ENCODE assay signal across 32 cellular contexts in genomic region chr1:22338071-22338765, GRCh38.
"Had no signal": no experiment of that assay in that cellular context is flagged by ENCODE, and none has a peak within 500 bp of the region (broad histone marks: within the 10 kb centered on the region; RNA-seq: fewer than 3 reads in every experiment).

No MANE protein-coding gene starts in this region.

- H3K36me3 ChIP-seq: adrenal gland, colonic mucosa, WERI-Rb-1 had no signal

- H3K4me3 ChIP-seq: adrenal gland, body of pancreas, colonic mucosa had no signal

- ATAC-seq: activated CD4-positive, CD25-positive, alpha-beta regulatory T cell treated with anti-CD3 and anti-CD28 coated beads, Interleukin-2, amount 50 U/mL, for 24 hours; activated naive CD8-positive, alpha-beta T cell treated with anti-CD3 and anti-CD28 coated beads, Interleukin-2, amount 50 U/mL, for 24 hours; activated T-cell treated with anti-CD3 and anti-CD28 coated beads, Interleukin-2, amount 50 U/mL, for 72 hours; body of pancreas; T-helper 17 cell had no signal

- H3K27ac ChIP-seq: body of pancreas, colonic mucosa, epithelial cell of prostate, WERI-Rb-1 had no signal

- H3K9me3 Mint-ChIP-seq: activated B cell treated with CpG ODN at 0.5 μM for 24 hours; activated naive CD4-positive, alpha-beta T cell treated with anti-CD3 and anti-CD28 coated beads, Interleukin-2, amount 50 U/mL, for 24 hours; activated naive CD8-positive, alpha-beta T cell treated with anti-CD3 and anti-CD28 coated beads for 36 hours; activated T-cell treated with anti-CD3 and anti-CD28 coated beads, Interleukin-2, amount 50 U/mL, for 24 hours; T-helper 2 cell treated with Interferon-gamma antibody and Interleukin-4, amounts not matched to agents 5 μg/mL and 100 μg/mL, for 36 hours had no signal

- H3K27ac Mint-ChIP-seq: activated B cell treated with CpG ODN at 0.5 μM for 24 hours; activated naive CD4-positive, alpha-beta T cell treated with anti-CD3 and anti-CD28 coated beads, Interleukin-2, amount 50 U/mL, for 24 hours; activated naive CD8-positive, alpha-beta T cell treated with anti-CD3 and anti-CD28 coated beads for 36 hours; activated naive CD8-positive, alpha-beta T cell treated with anti-CD3 and anti-CD28 coated beads, Interleukin-2, amount 50 U/mL, for 24 hours; activated T-cell treated with anti-CD3 and anti-CD28 coated beads, Interleukin-2, amount 50 U/mL, for 24 hours; activated T-cell treated with anti-CD3 and anti-CD28 coated beads, Interleukin-2, amount 50 U/mL, for 72 hours; T-helper 17 cell; T-helper 2 cell treated with Interferon-gamma antibody and Interleukin-4, amounts not matched to agents 5 μg/mL and 100 μg/mL, for 36 hours had no signal

- H3K27me3 ChIP-seq: adrenal gland, body of pancreas, colonic mucosa had no signal

- DNase-seq: activated B cell treated with CpG ODN at 0.5 μM for 24 hours; activated CD4-positive, alpha-beta T cell treated with anti-CD3 and anti-CD28 coated beads for 48 hours; activated CD4-positive, alpha-beta T cell treated with anti-CD3 and anti-CD28 coated beads, Interleukin-2, amount 50 U/mL, for 1 hour; activated CD4-positive, alpha-beta T cell treated with anti-CD3 and anti-CD28 coated beads, Interleukin-2, amount 50 U/mL, for 48 hours; activated CD8-positive, alpha-beta memory T cell treated with anti-CD3 and anti-CD28 coated beads, Interleukin-2, amount 50 U/mL, for 48 hours; activated gamma-delta T cell; activated naive CD4-positive, alpha-beta T cell; activated naive CD8-positive, alpha-beta T cell treated with anti-CD3 and anti-CD28 coated beads for 36 hours; activated naive CD8-positive, alpha-beta T cell treated with anti-CD3 and anti-CD28 coated beads, Interleukin-2, amount 50 U/mL, for 24 hours; activated T-cell treated with anti-CD3 and anti-CD28 coated beads for 4 hours; activated T-cell treated with anti-CD3 and anti-CD28 coated beads, Interleukin-2, amount 50 U/mL, for 24 hours; activated T-cell treated with anti-CD3 and anti-CD28 coated beads, Interleukin-2, amount 50 U/mL, for 72 hours; adrenal gland; amygdala; aorta; body of pancreas; caudate nucleus; colonic mucosa; effector CD8-positive, alpha-beta T cell; foreskin fibroblast; head of caudate nucleus; T-helper 1 cell; T-helper 17 cell; T1000; WERI-Rb-1 had no signal

- H3K4me3 Mint-ChIP-seq: activated B cell treated with CpG ODN at 0.5 μM for 24 hours; activated naive CD4-positive, alpha-beta T cell treated with anti-CD3 and anti-CD28 coated beads, Interleukin-2, amount 50 U/mL, for 24 hours; activated naive CD8-positive, alpha-beta T cell treated with anti-CD3 and anti-CD28 coated beads for 36 hours; activated naive CD8-positive, alpha-beta T cell treated with anti-CD3 and anti-CD28 coated beads, Interleukin-2, amount 50 U/mL, for 24 hours; activated T-cell treated with anti-CD3 and anti-CD28 coated beads, Interleukin-2, amount 50 U/mL, for 24 hours; activated T-cell treated with anti-CD3 and anti-CD28 coated beads, Interleukin-2, amount 50 U/mL, for 72 hours; T-helper 17 cell; T-helper 2 cell treated with Interferon-gamma antibody and Interleukin-4, amounts not matched to agents 5 μg/mL and 100 μg/mL, for 36 hours had no signal

- H3K4me1 ChIP-seq: colonic mucosa had no signal

- H3K4me1 Mint-ChIP-seq: activated B cell treated with CpG ODN at 0.5 μM for 24 hours; activated naive CD8-positive, alpha-beta T cell treated with anti-CD3 and anti-CD28 coated beads, Interleukin-2, amount 50 U/mL, for 24 hours had no signal

- H3K9me3 ChIP-seq: adrenal gland, body of pancreas, colonic mucosa had no signal

- H3K36me3 Mint-ChIP-seq: activated naive CD4-positive, alpha-beta T cell treated with anti-CD3 and anti-CD28 coated beads, Interleukin-2, amount 50 U/mL, for 24 hours; activated naive CD8-positive, alpha-beta T cell treated with anti-CD3 and anti-CD28 coated beads for 36 hours had no signal

- FAIRE-seq: endometrium, endothelial cell of umbilical vein, frontal cortex had no signal
